8 cellular contexts compared by ENCODE assay signal in the genomic region with DNA sequence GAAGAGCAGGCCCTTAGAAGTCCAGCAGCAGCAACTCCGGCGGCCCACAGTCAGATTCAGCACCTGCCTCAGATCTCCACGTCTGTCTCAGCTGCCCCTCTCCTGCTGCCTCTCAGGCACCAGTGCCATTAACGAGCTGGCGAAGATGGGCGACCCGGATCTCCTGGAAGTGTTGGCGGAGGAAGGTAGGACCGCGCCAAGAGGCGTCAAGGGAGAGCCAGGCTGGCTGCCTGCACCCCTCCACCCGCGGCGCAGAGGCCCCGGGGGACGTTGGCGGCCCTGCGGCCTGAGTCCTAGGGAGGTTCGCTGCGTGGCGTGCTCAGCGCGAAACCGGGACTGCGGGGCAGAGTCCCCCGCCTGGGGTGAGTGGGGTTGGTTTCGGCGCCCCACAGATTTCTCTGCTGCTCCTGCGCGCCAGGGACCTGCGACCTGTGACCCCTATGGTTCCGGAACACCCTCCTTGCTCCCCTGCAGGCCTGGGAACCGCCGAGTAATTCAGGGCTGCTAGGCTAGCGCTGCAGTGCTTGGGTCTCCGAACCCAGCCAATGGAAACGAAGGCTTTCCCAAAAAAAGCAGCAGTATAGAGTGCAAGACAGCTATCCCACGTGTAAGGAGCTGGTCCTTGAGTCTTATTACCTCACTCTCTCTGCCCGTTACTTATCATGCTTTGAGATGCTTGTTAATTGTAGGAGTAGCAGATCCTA. TPM values are rescaled to one million over a fixed set of nuclear protein-coding genes. Genes with fewer than 3 reads are reported as not detected.
DNase-seq lines count a peak whose midpoint lies in the region; ATAC-seq, FAIRE-seq and TF ChIP-seq lines count a peak whose summit lies in the region.

No MANE protein-coding gene starts in this region.

- H4K20me1 ChIP-seq in GM23248 (ENCODE audit: insufficient read depth): no peaks in the 10 kb centered on the region

- peak; percentile 58 for ATAC-seq in mucosa of descending colon
- ATAC-seq in upper lobe of right lung: peak; percentile 66
- ATAC-seq in HG03565 (IDR thresholded peaks at IDR 0.05; ENCODE audit: unreplicated experiment): no peak
- ATAC-seq in GM19455 (IDR thresholded peaks at IDR 0.05; ENCODE audit: unreplicated experiment): no peak

- H3K4me1 ChIP-seq in GM23248 (ENCODE audit: insufficient read depth) (no peaks in the 10 kb centered on the region), endodermal cell (ENCODE audit: control insufficient read depth, insufficient read depth, low read length) (peaks cover 4% of the 10 kb centered on the region), mucosa of descending colon (ENCODE audit: low read depth) (no peaks in the 10 kb centered on the region), upper lobe of right lung (peaks cover 14% of the 10 kb centered on the region)

- H3K4me2 ChIP-seq in GM23248 (ENCODE audit: unreplicated experiment): no peak overlapping the region

- no peaks in the 10 kb centered on the region for H3K9me3 Mint-ChIP-seq in endodermal cell

- H2AFZ ChIP-seq in GM23248: no peak overlapping the region

- H3K4me3 ChIP-seq in GM23248 (no peak overlapping the region), endodermal cell (ENCODE audit: low read length) (peak overlapping the region; percentile 85), mucosa of descending colon (peak overlapping the region; percentile 15), upper lobe of right lung (peak overlapping the region; percentile 66)

- H3K36me3 Mint-ChIP-seq in endodermal cell (ENCODE audit: low read depth): no peaks in the 10 kb centered on the region

- no peak for TF ChIP-seq POLR2A in GM12892 (IDR thresholded peaks at IDR 0.05; ENCODE audit: low read depth, low read length)

- H3K27ac ChIP-seq in GM23248 (no peak overlapping the region), endodermal cell (ENCODE audit: low read depth, low read length) (no peak overlapping the region), upper lobe of right lung (no peak overlapping the region)

- H3K79me2 ChIP-seq in GM23248 (ENCODE audit: insufficient read depth): no peaks in the 10 kb centered on the region

- no peaks in the 10 kb centered on the region for H3F3A ChIP-seq in GM23248 (ENCODE audit: insufficient read depth)

- H3K9me2 ChIP-seq in GM23248 (ENCODE audit: insufficient read depth): no peaks in the 10 kb centered on the region

- peaks cover 5% of the 10 kb centered on the region for H3K27me3 Mint-ChIP-seq in endodermal cell (ENCODE audit: insufficient read depth)

- H3K4me3 Mint-ChIP-seq in endodermal cell: peak overlapping the region; percentile 94

- DNase-seq in GM12892 (ENCODE audit: insufficient read length) (peak; percentile 19), GM23248 (peak; percentile 1), NCI-H2171 (lab: John Stamatoyannopoulos, UW) (peak; percentile 39), endodermal cell (peak; percentile 85), mucosa of descending colon (peak; percentile 24 to 57 (median 46)), upper lobe of right lung (peak; percentile 70)

- no peak for FAIRE-seq in GM12892 (lab: Jason Lieb, UNC)

- H3K27me3 ChIP-seq in GM23248 (replicated peaks; ENCODE audit: insufficient read depth): peaks cover 28% of the 10 kb centered on the region; the same call in 1 of the 2 replicates
- H3K27me3 ChIP-seq in endodermal cell (ENCODE audit: control insufficient read depth, insufficient read depth, low read length, poor library complexity, severe bottlenecking): no peaks in the 10 kb centered on the region
- H3K27me3 ChIP-seq in upper lobe of right lung: no peaks in the 10 kb centered on the region

- TF ChIP-seq CTCF in endodermal cell (conservative IDR thresholded peaks at IDR 0.05) (no peak), mucosa of descending colon (IDR thresholded peaks at IDR 0.05) (no peak), upper lobe of right lung (IDR thresholded peaks at IDR 0.05) (no peak)

- 4 to 6% methylated on average over 27 to 37 of the region's 39 CpGs for WGBS in GM23248 (ENCODE audit: low coverage in 1 of 2, low lambda C conversion rate in 2 of 2, missing lambda C conversion rate in 2 of 2), 2 experiments
- 1 to 2% methylated on average over 9 to 39 of the region's 39 CpGs for WGBS in endodermal cell (ENCODE audit: insufficient coverage in 1 of 2, insufficient read length in 1 of 2), 2 experiments

- no peaks in the 10 kb centered on the region for H3K9me3 ChIP-seq in GM23248 (ENCODE audit: low read depth)
- peaks cover 3% of the 10 kb centered on the region for H3K9me3 ChIP-seq in endodermal cell (ENCODE audit: control insufficient read depth, low read length)
- H3K9me3 ChIP-seq in mucosa of descending colon: no peaks in the 10 kb centered on the region
- H3K9me3 ChIP-seq in upper lobe of right lung: no peaks in the 10 kb centered on the region

- no peaks in the 10 kb centered on the region for H3K36me3 ChIP-seq in GM23248 (ENCODE audit: low read depth)
- no peaks in the 10 kb centered on the region for H3K36me3 ChIP-seq in endodermal cell (ENCODE audit: control insufficient read depth, insufficient read depth, low read length)
- no peaks in the 10 kb centered on the region for H3K36me3 ChIP-seq in mucosa of descending colon (ENCODE audit: low read depth)
- no peaks in the 10 kb centered on the region for H3K36me3 ChIP-seq in upper lobe of right lung

- in situ Hi-C loops in GM23248 (cut with MboI): no loop called here

- intact Hi-C loops in mucosa of descending colon (cut with DNase I, micrococcal nuclease) (no loop called here), upper lobe of right lung (cut with DNase I) (no loop called here)

- H3K4me1 Mint-ChIP-seq in endodermal cell: peaks cover 33% of the 10 kb centered on the region

- H3K9ac ChIP-seq in GM23248 (no peak overlapping the region), endodermal cell (ENCODE audit: extremely low read depth, low read length, poor library complexity, severe bottlenecking) (no peak overlapping the region)

- H3K27ac Mint-ChIP-seq in endodermal cell: peak overlapping the region; percentile 90

RNA-seq across cellular contexts. Expression of gene ANO5, which starts 0.6 kb away (rescaled TPM):
- 2.1 TPM for polyA plus RNA-seq in GM12892 (2012; ENCODE audit: missing spikeins)
- total RNA-seq in GM23248 (2014; rRNA removed; shearing (Covaris generic)): not detected in 2 replicates
- not detected in 2 replicates for polyA plus RNA-seq in GM23248 (2016; fragmentation: Nextera tagmentation; extraction: Ambion mirVana)
- total RNA-seq in endodermal cell: 1 to 10 TPM; 6.2 to 8.9 TPM
- polyA plus RNA-seq in endodermal cell (2013, experiment 1 of 2): 6.4 TPM
- 5.9 TPM for polyA plus RNA-seq in endodermal cell (2013, experiment 2 of 2)
- total RNA-seq in mucosa of descending colon: 10 to 100 TPM in 1 of 3 donors, 1 to 10 TPM in 2; 7.8 to 10.2 (median 9.9) TPM
- total RNA-seq in upper lobe of right lung: 5.9 TPM

Comparison
In these comparisons a context has a peak if more than half of its experiments do, and no peak if none do; other contexts are left out.
1. DNase-seq: peak in every context shown above with its lines; median percentile 85 in endodermal cell; 70 in upper lobe of right lung; 46 in mucosa of descending colon; 39 in NCI-H2171; 19 in GM12892; 1 in GM23248.
2. ATAC-seq: peak in mucosa of descending colon (single experiment) and upper lobe of right lung (single experiment); none in HG03565 (single experiment) and GM19455 (single experiment).